Comparison of ENCODE assay signal across 1 cellular context in the genomic region with DNA sequence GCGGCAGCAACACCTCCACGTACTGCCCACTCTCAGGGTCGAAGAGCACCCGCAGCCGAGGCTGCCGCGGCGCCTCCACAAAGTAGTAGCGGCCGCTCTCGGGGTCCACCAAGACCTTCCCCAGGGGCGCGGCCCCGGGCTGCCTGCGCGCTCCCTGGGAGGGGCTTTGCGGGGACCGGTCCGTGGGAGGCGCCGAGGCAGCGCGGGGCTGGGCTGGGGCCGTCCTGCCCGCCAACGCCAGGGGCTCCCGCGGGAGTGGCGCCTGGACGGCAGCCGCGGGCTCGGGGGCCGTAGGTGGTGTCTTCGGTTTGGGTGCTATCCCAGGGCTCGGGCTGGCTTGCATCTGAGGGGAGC.
TF ChIP-seq lines count a peak whose summit lies in the region.

No MANE protein-coding gene starts in this region.

TF ChIP-seq in IMR-90, 13 proteins besides CTCF, POLR2A, EP300 and RAD21 (continued from another document):
- TF ChIP-seq FOS (IDR thresholded peaks at IDR 0.05; ENCODE audit: low read depth, low read length) (no peak), MAZ (IDR thresholded peaks at IDR 0.05; ENCODE audit: borderline replicate concordance, low read depth, low read length) (no peak), BHLHE40 (IDR thresholded peaks at IDR 0.05; ENCODE audit: low read depth, low read length) (no peak), MAFK (IDR thresholded peaks at IDR 0.05; ENCODE audit: low read depth, low read length) (no peak), SMC3 (IDR thresholded peaks at IDR 0.05; ENCODE audit: low read depth, low read length) (no peak), CEBPB (IDR thresholded peaks at IDR 0.05; ENCODE audit: low read depth, low read length) (no peak), RCOR1 (IDR thresholded peaks at IDR 0.05; ENCODE audit: insufficient replicate concordance, low read length) (no peak)
